In genomic region chr13:75961911-75962310, GRCh38 we compare ENCODE assay signal across 28 cellular contexts.
"Had no signal": no experiment of that assay in that cellular context is flagged by ENCODE, and none has a peak within 500 bp of the region (broad histone marks: within the 10 kb centered on the region; RNA-seq: fewer than 3 reads in every experiment).

No MANE protein-coding gene starts in this region.

- H2AFZ ChIP-seq: parathyroid adenoma had no signal

- FAIRE-seq: keratinocyte, small intestine had no signal

- ATAC-seq: esophagus mucosa; gastrocnemius medialis; left ventricle myocardium superior; lower lobe of right lung; mucosa of descending colon; natural killer cell treated with Interleukin-12 subunit alpha and Interleukin-12 subunit beta and Interleukin-15 and Interleukin-18, amount 100 ng/mL, for 72 hours; right lobe of liver; stimulated activated naive B cell treated with anti-CD40 and anti-IgM and Interleukin-4, amounts not matched to agents 10 μg/mL and 1 μg/mL and 100 μg/mL, for 72 hours had no signal

- H3K4me3 ChIP-seq: dorsolateral prefrontal cortex, gastrocnemius medialis, lower lobe of right lung, mucosa of descending colon, right lobe of liver, stomach, thyroid gland, vagina had no signal

- H3K4me1 ChIP-seq: gastrocnemius medialis, lower lobe of right lung, parathyroid adenoma, right lobe of liver, thyroid gland, vagina had no signal

- H3K9me3 ChIP-seq: gastrocnemius medialis, lower lobe of right lung, mucosa of descending colon, neutrophil, right lobe of liver, stomach, thyroid gland, vagina had no signal

- H3K79me2 ChIP-seq: parathyroid adenoma had no signal

- H3K27me3 ChIP-seq: dorsolateral prefrontal cortex, gastrocnemius medialis, neutrophil, right lobe of liver, stomach, thyroid gland, vagina had no signal

- H3K27ac ChIP-seq: dorsolateral prefrontal cortex, gastrocnemius medialis, lower lobe of right lung, neutrophil, parathyroid adenoma, right lobe of liver, stomach, thyroid gland, vagina had no signal

- H3K9ac ChIP-seq: parathyroid adenoma had no signal

- DNase-seq: cortex of kidney; dorsolateral prefrontal cortex; effector CD4-positive, alpha-beta T cell; foreskin fibroblast; gastrocnemius medialis; head of caudate nucleus; left ventricle myocardium superior; lower lobe of right lung; mucosa of descending colon; naive B cell; right lobe of liver; small intestine; stimulated activated CD4-positive, alpha-beta T cell treated with anti-CD3 and anti-CD28 coated beads, Interleukin-15, amount 100 ng/mL, for 24 hours; stimulated activated CD4-positive, alpha-beta T cell treated with anti-CD3 and anti-CD28 coated beads, Interleukin-2, amount 100 ng/mL, for 48 hours; stimulated activated naive B cell treated with anti-CD40 and anti-IgM and Interleukin-4, amounts not matched to agents 10 μg/mL and 1 μg/mL and 100 μg/mL, for 72 hours; stomach; thyroid gland; trophoblast cell had no signal

- H3K4me1 Mint-ChIP-seq: memory B cell, naive B cell had no signal

- H3K9me3 Mint-ChIP-seq: memory B cell had no signal

- H3K36me3 ChIP-seq: gastrocnemius medialis, lower lobe of right lung, neutrophil, right lobe of liver, stomach, thyroid gland, vagina had no signal

- H3K27ac Mint-ChIP-seq: memory B cell; mesothelial cell of epicardium; naive B cell; natural killer cell treated with Interleukin-12 subunit alpha and Interleukin-12 subunit beta and Interleukin-15 and Interleukin-18, amount 100 ng/mL, for 72 hours; progenitor cell of endocrine pancreas; stimulated activated naive B cell treated with anti-CD40 and anti-IgM and Interleukin-4, amounts not matched to agents 10 μg/mL and 1 μg/mL and 100 μg/mL, for 72 hours had no signal

- H3K4me3 Mint-ChIP-seq: memory B cell; mesothelial cell of epicardium; naive B cell; natural killer cell treated with Interleukin-12 subunit alpha and Interleukin-12 subunit beta and Interleukin-15 and Interleukin-18, amount 100 ng/mL, for 72 hours; neural crest cell; stimulated activated naive B cell treated with anti-CD40 and anti-IgM and Interleukin-4, amounts not matched to agents 10 μg/mL and 1 μg/mL and 100 μg/mL, for 72 hours had no signal
